In genomic region chr7:129091484-129092002, GRCh38 we compare ENCODE assay signal across 8 cellular contexts. TPM values are rescaled to one million over a fixed set of nuclear protein-coding genes. Genes with fewer than 3 reads are reported as not detected.
DNase-seq lines count a peak whose midpoint lies in the region; ATAC-seq, FAIRE-seq and TF ChIP-seq lines count a peak whose summit lies in the region.

No MANE protein-coding gene starts in this region.

- H3K4me1 ChIP-seq in mucosa of descending colon (ENCODE audit: low read depth): peaks cover 3% of the 10 kb centered on the region

- intact Hi-C loops in mucosa of descending colon (cut with DNase I, micrococcal nuclease): loop anchor here (5.0 to 10.0 kb wide), 2 partner anchors 187 to 189 kb away; no protein-coding TSS in a partner anchor

- H3K36me3 ChIP-seq in mucosa of descending colon (ENCODE audit: low read depth): no peaks in the 10 kb centered on the region

- TF ChIP-seq CTCF in epithelial cell of esophagus (IDR thresholded peaks at IDR 0.05; ENCODE audit: insufficient read depth, low read depth, low read length, missing control alignments) (peak; percentile 99), mucosa of descending colon (IDR thresholded peaks at IDR 0.05) (peak; percentile 91)

- DNase-seq in SIG-M5 treated with dmso at 0.1 percent for 504 hours (lab: John Stamatoyannopoulos, UW; ENCODE audit: unreplicated experiment): peak; percentile 81
- no peak for DNase-seq in SIG-M5 (lab: John Stamatoyannopoulos, UW)
- peak; percentile 73 for DNase-seq in HTR-8/SVneo (ENCODE audit: insufficient read length, low spot score)
- peak; percentile 38 for DNase-seq in NOMO-1 treated with DMSO at 0.1 percent for 48 hours (lab: John Stamatoyannopoulos, UW; ENCODE audit: unreplicated experiment)
- peak; percentile 65 for DNase-seq in activated CD8-positive, alpha-beta memory T cell treated with anti-CD3 and anti-CD28 coated beads, Interleukin-2, amount 50 U/mL, for 24 hours (ENCODE audit: extremely low read depth)
- DNase-seq in epithelial cell of esophagus (ENCODE audit: low read depth): peak; percentile 70
- peak; percentile 80 to 95 (median 93) for DNase-seq in mucosa of descending colon
- DNase-seq in stimulated activated CD8-positive, alpha-beta memory T cell treated with anti-CD3 and anti-CD28 coated beads, Interleukin-4, amount 100 ng/mL, for 48 hours: peak; percentile 98

- peak; percentile 99 for ATAC-seq in mucosa of descending colon

- no peak overlapping the region for H3K4me3 ChIP-seq in epithelial cell of esophagus (ENCODE audit: low read length)
- H3K4me3 ChIP-seq in mucosa of descending colon: no peak overlapping the region

- FAIRE-seq in HTR-8/SVneo (lab: Jason Lieb, UNC): no peak

- no peaks in the 10 kb centered on the region for H3K9me3 ChIP-seq in mucosa of descending colon

RNA-seq across cellular contexts. Expression of gene TNPO3, which starts 36.6 kb away (rescaled TPM):
- total RNA-seq in mucosa of descending colon: 10 to 100 TPM; 36.0 to 43.6 (median 38.7) TPM

RNA-seq across cellular contexts. Expression of gene TSPAN33, which starts 53.0 kb away (rescaled TPM):
- 10 to 100 TPM in 1 of 3 donors, 1 to 10 TPM in 2; 9.8 to 15.1 (median 10.0) TPM for total RNA-seq in mucosa of descending colon
